1 cellular context compared by ENCODE assay signal in genomic region chr17:79023886-79024771, GRCh38.
TF ChIP-seq lines count a peak whose summit lies in the region.

Gene C1QTNF1, plus strand, starts transcription at chr17:79024169. Its CDS starts 19,800 bp downstream, at chr17:79043969.

TF ChIP-seq in HEK293, 187 proteins besides CTCF, POLR2A, EP300 and RAD21 (continued from another document):
- TF ChIP-seq ZNF174 (tag by site-specific recombination; IDR thresholded peaks at IDR 0.05) (no peak), KLF8 (tag by site-specific recombination; IDR thresholded peaks at IDR 0.05) (peak; percentile 68), ZBTB26 (tag by site-specific recombination; optimal IDR thresholded peaks at IDR 0.05) (peak; percentile 50), BCL6B (tag by site-specific recombination; IDR thresholded peaks at IDR 0.05) (no peak), ZNF169 (tag by site-specific recombination; IDR thresholded peaks at IDR 0.05) (no peak), PBX3 (CRISPR knock-in tag; IDR thresholded peaks at IDR 0.05) (peak; percentile 15; the same call in 1 of the 2 replicates), ZFHX2 (tag by site-specific recombination; conservative IDR thresholded peaks at IDR 0.05) (peak; percentile 82), PATZ1 (tag by site-specific recombination; IDR thresholded peaks at IDR 0.05) (peak; percentile 74), ZNF335 (tag by site-specific recombination; conservative IDR thresholded peaks at IDR 0.05) (peak; percentile 81), ZNF768 (tag by site-specific recombination; IDR thresholded peaks at IDR 0.05) (no peak), ZNF561 (tag by site-specific recombination; IDR thresholded peaks at IDR 0.05; ENCODE audit: borderline replicate concordance) (peak; percentile 23; the same call in 1 of the 2 replicates), ZBTB48 (tag by site-specific recombination; IDR thresholded peaks at IDR 0.05) (peak; percentile 72; the same call in 1 of the 2 replicates), ZNF610 (tag by site-specific recombination; IDR thresholded peaks at IDR 0.05; ENCODE audit: borderline replicate concordance) (no peak), ZFP69B (tag by site-specific recombination; IDR thresholded peaks at IDR 0.05) (no peak), ZNF585B (tag by site-specific recombination; IDR thresholded peaks at IDR 0.05) (no peak), ZSCAN4 (tag by site-specific recombination; IDR thresholded peaks at IDR 0.05) (0 out of 2 replicates have a peak, but pooled peaks have one; percentile 53), GFI1B (tag by site-specific recombination; IDR thresholded peaks at IDR 0.05) (no peak), SCRT2 (tag by site-specific recombination; IDR thresholded peaks at IDR 0.05) (peak; percentile 96), GLIS2 (tag by site-specific recombination; IDR thresholded peaks at IDR 0.05) (peak; percentile 59; the same call in 1 of the 2 replicates), ZEB2 (tag by site-specific recombination; IDR thresholded peaks at IDR 0.05) (0 out of 2 replicates have a peak, but pooled peaks have one; percentile 65), GLIS1 (tag by site-specific recombination; IDR thresholded peaks at IDR 0.05) (peak; percentile 78), ZNF10 (tag by site-specific recombination; IDR thresholded peaks at IDR 0.05) (0 out of 2 replicates have a peak, but pooled peaks have one; percentile 21), ZNF366 (tag by site-specific recombination; conservative IDR thresholded peaks at IDR 0.05) (peak; percentile 73), ZSCAN30 (tag by site-specific recombination; IDR thresholded peaks at IDR 0.05) (peak; percentile 88), IKZF3 (tag by site-specific recombination; IDR thresholded peaks at IDR 0.05) (peak; percentile 85), ZSCAN18 (tag by site-specific recombination; IDR thresholded peaks at IDR 0.05) (no peak), HOXD13 (CRISPR knock-in tag; IDR thresholded peaks at IDR 0.05; ENCODE audit: borderline replicate concordance) (no peak), ZNF449 (tag by site-specific recombination; IDR thresholded peaks at IDR 0.05) (peak; percentile 90), MZF1 (tag by site-specific recombination; IDR thresholded peaks at IDR 0.05; ENCODE audit: borderline replicate concordance) (no peak), ZIC2 (tag by site-specific recombination; IDR thresholded peaks at IDR 0.05) (peak; percentile 76), ZNF501 (tag by site-specific recombination; IDR thresholded peaks at IDR 0.05) (peak; percentile 23; the same call in 1 of the 2 replicates), RBAK (tag by site-specific recombination; IDR thresholded peaks at IDR 0.05) (no peak), ZBTB8A (tag by site-specific recombination; IDR thresholded peaks at IDR 0.05) (peak; percentile 40), ZNF341 (tag by site-specific recombination; IDR thresholded peaks at IDR 0.05; ENCODE audit: low read depth) (peak; percentile 57), SP3 (tag by site-specific recombination; IDR thresholded peaks at IDR 0.05) (peak; percentile 81)
